ENCODE assay signal across 27 cellular contexts in the genomic region with DNA sequence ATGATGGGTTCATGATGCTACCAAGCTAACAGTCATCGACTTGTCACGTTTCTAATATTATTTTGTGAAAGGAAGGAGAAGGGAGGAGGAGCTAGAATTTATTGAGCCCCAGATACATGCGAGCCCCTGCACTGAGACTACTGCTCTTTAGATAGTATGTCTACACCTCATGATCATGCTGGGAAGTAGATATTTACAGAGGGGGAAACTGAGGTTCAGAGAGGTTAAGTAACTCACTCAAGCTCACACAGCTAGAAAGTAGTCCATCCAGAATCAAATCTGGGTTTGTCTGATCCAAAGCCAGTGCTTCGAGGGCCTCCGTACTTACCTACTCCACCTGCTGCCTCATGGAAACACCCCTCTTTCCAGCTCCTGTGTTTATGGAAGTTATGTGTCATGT.
"Had no signal": no experiment of that assay in that cellular context is flagged by ENCODE, and none has a peak within 500 bp of the region (broad histone marks: within the 10 kb centered on the region; RNA-seq: fewer than 3 reads in every experiment).

No MANE protein-coding gene starts in this region.

- H3K27me3 Mint-ChIP-seq: activated naive CD4-positive, alpha-beta T cell treated with anti-CD3 and anti-CD28 coated beads, Interleukin-2, amount 50 U/mL, for 24 hours; activated naive CD8-positive, alpha-beta T cell treated with anti-CD3 and anti-CD28 coated beads for 36 hours had no signal

- DNase-seq: activated CD4-positive, alpha-beta memory T cell treated with anti-CD3 and anti-CD28 coated beads for 36 hours; activated CD4-positive, alpha-beta T cell treated with anti-CD3 and anti-CD28 coated beads for 36 hours; activated CD4-positive, alpha-beta T cell treated with anti-CD3 and anti-CD28 coated beads, Interleukin-2, amount 10 ng/mL, durations not matched to agents 24 days and 14 days; activated CD4-positive, CD25-positive, alpha-beta regulatory T cell; activated CD4-positive, CD25-positive, alpha-beta regulatory T cell treated with anti-CD3 and anti-CD28 coated beads, Interleukin-2, amount 50 U/mL, for 72 hours; activated CD8-positive, alpha-beta T cell treated with anti-CD3 and anti-CD28 coated beads, Interleukin-2, amount 10 ng/mL, durations not matched to agents 7 days and 5 days; activated effector memory CD4-positive, alpha-beta T cell treated with anti-CD3 and anti-CD28 coated beads, Interleukin-2, amount 50 U/mL, for 16 hours; activated naive CD4-positive, alpha-beta T cell treated with anti-CD3 and anti-CD28 coated beads for 36 hours; activated naive CD8-positive, alpha-beta T cell treated with anti-CD3 and anti-CD28 coated beads for 36 hours; activated naive CD8-positive, alpha-beta T cell treated with anti-CD3 and anti-CD28 coated beads, Interleukin-2, amount 50 U/mL, for 24 hours; activated T-cell treated with anti-CD3 and anti-CD28 coated beads, Interleukin-2, amount 50 U/mL, for 4 hours; adrenal gland; amygdala; aorta; body of pancreas; caudate nucleus; cortex of kidney; dermis blood vessel endothelial cell; effector CD8-positive, alpha-beta T cell; gastrocnemius medialis; glutamatergic neuron; heart left ventricle; T-helper 2 cell had no signal

- H3K9me3 ChIP-seq: adrenal gland, body of pancreas, gastrocnemius medialis, heart left ventricle had no signal

- H3K27ac ChIP-seq: adrenal gland, body of pancreas, foreskin keratinocyte, heart left ventricle had no signal

- H3K36me3 Mint-ChIP-seq: activated CD4-positive, alpha-beta memory T cell treated with anti-CD3 and anti-CD28 coated beads for 36 hours; activated naive CD4-positive, alpha-beta T cell treated with anti-CD3 and anti-CD28 coated beads, Interleukin-2, amount 50 U/mL, for 24 hours; activated naive CD8-positive, alpha-beta T cell treated with anti-CD3 and anti-CD28 coated beads for 36 hours had no signal

- H3K27me3 ChIP-seq: adrenal gland, body of pancreas, foreskin keratinocyte, gastrocnemius medialis, heart left ventricle had no signal

- H3K27ac Mint-ChIP-seq: activated CD4-positive, alpha-beta memory T cell treated with anti-CD3 and anti-CD28 coated beads for 36 hours; activated CD4-positive, alpha-beta T cell treated with anti-CD3 and anti-CD28 coated beads for 36 hours; activated CD4-positive, alpha-beta T cell treated with anti-CD3 and anti-CD28 coated beads, Interleukin-2, amount 10 ng/mL, durations not matched to agents 24 days and 14 days; activated CD8-positive, alpha-beta T cell treated with anti-CD3 and anti-CD28 coated beads, Interleukin-2, amount 10 ng/mL, durations not matched to agents 7 days and 5 days; activated naive CD4-positive, alpha-beta T cell treated with anti-CD3 and anti-CD28 coated beads for 36 hours; activated naive CD4-positive, alpha-beta T cell treated with anti-CD3 and anti-CD28 coated beads, Interleukin-2, amount 50 U/mL, for 24 hours; activated naive CD8-positive, alpha-beta T cell treated with anti-CD3 and anti-CD28 coated beads for 36 hours; activated naive CD8-positive, alpha-beta T cell treated with anti-CD3 and anti-CD28 coated beads, Interleukin-2, amount 50 U/mL, for 24 hours; activated T-helper 2 cell treated with anti-CD3 and anti-CD28 coated beads, Interferon-gamma antibody, Interleukin-2, Interleukin-4, amounts not matched to agents 10 μg/mL and 5 μg/mL and 100 μg/mL, durations not matched to agents 14 hours and 24 hours and 36 hours had no signal

- H3K4me1 Mint-ChIP-seq: activated CD4-positive, alpha-beta T cell treated with anti-CD3 and anti-CD28 coated beads for 36 hours; activated CD4-positive, alpha-beta T cell treated with anti-CD3 and anti-CD28 coated beads, Interleukin-2, amount 10 ng/mL, durations not matched to agents 24 days and 14 days; activated naive CD4-positive, alpha-beta T cell treated with anti-CD3 and anti-CD28 coated beads, Interleukin-2, amount 50 U/mL, for 24 hours; activated naive CD8-positive, alpha-beta T cell treated with anti-CD3 and anti-CD28 coated beads for 36 hours; activated naive CD8-positive, alpha-beta T cell treated with anti-CD3 and anti-CD28 coated beads, Interleukin-2, amount 50 U/mL, for 24 hours had no signal

- H3K4me3 Mint-ChIP-seq: activated CD4-positive, alpha-beta memory T cell treated with anti-CD3 and anti-CD28 coated beads for 36 hours; activated CD4-positive, alpha-beta T cell treated with anti-CD3 and anti-CD28 coated beads for 36 hours; activated CD4-positive, alpha-beta T cell treated with anti-CD3 and anti-CD28 coated beads, Interleukin-2, amount 10 ng/mL, durations not matched to agents 24 days and 14 days; activated CD8-positive, alpha-beta T cell treated with anti-CD3 and anti-CD28 coated beads, Interleukin-2, amount 10 ng/mL, durations not matched to agents 7 days and 5 days; activated naive CD4-positive, alpha-beta T cell treated with anti-CD3 and anti-CD28 coated beads for 36 hours; activated naive CD4-positive, alpha-beta T cell treated with anti-CD3 and anti-CD28 coated beads, Interleukin-2, amount 50 U/mL, for 24 hours; activated naive CD8-positive, alpha-beta T cell treated with anti-CD3 and anti-CD28 coated beads for 36 hours; activated naive CD8-positive, alpha-beta T cell treated with anti-CD3 and anti-CD28 coated beads, Interleukin-2, amount 50 U/mL, for 24 hours; activated T-cell treated with anti-CD3 and anti-CD28 coated beads, Interleukin-2, amount 50 U/mL, for 4 hours had no signal

- FAIRE-seq: colon had no signal

- H3K36me3 ChIP-seq: adrenal gland, gastrocnemius medialis, heart left ventricle had no signal

- ATAC-seq: activated CD4-positive, alpha-beta T cell treated with anti-CD3 and anti-CD28 coated beads for 36 hours; activated CD8-positive, alpha-beta T cell treated with anti-CD3 and anti-CD28 coated beads, Interleukin-2, amount 10 ng/mL, durations not matched to agents 7 days and 5 days; activated naive CD8-positive, alpha-beta T cell treated with anti-CD3 and anti-CD28 coated beads, Interleukin-2, amount 50 U/mL, for 24 hours; activated T-cell treated with anti-CD3 and anti-CD28 coated beads, Interleukin-2, amount 50 U/mL, for 4 hours; body of pancreas; gastrocnemius medialis; heart left ventricle had no signal

- H3K9me3 Mint-ChIP-seq: activated CD4-positive, alpha-beta memory T cell treated with anti-CD3 and anti-CD28 coated beads for 36 hours; activated CD4-positive, alpha-beta T cell treated with anti-CD3 and anti-CD28 coated beads, Interleukin-2, amount 10 ng/mL, durations not matched to agents 24 days and 14 days; activated naive CD4-positive, alpha-beta T cell treated with anti-CD3 and anti-CD28 coated beads for 36 hours; activated naive CD4-positive, alpha-beta T cell treated with anti-CD3 and anti-CD28 coated beads, Interleukin-2, amount 50 U/mL, for 24 hours; activated naive CD8-positive, alpha-beta T cell treated with anti-CD3 and anti-CD28 coated beads for 36 hours; activated naive CD8-positive, alpha-beta T cell treated with anti-CD3 and anti-CD28 coated beads, Interleukin-2, amount 50 U/mL, for 24 hours; activated T-cell treated with anti-CD3 and anti-CD28 coated beads, Interleukin-2, amount 50 U/mL, for 4 hours; activated T-helper 2 cell treated with anti-CD3 and anti-CD28 coated beads, Interferon-gamma antibody, Interleukin-2, Interleukin-4, amounts not matched to agents 10 μg/mL and 5 μg/mL and 100 μg/mL, durations not matched to agents 14 hours and 24 hours and 36 hours had no signal

- H3K4me1 ChIP-seq: adrenal gland, body of pancreas, foreskin keratinocyte had no signal

- H3K4me3 ChIP-seq: adrenal gland, body of pancreas, gastrocnemius medialis, heart left ventricle had no signal
